ENCODE assay signal across 11 cellular contexts in genomic region chr1:225691377-225691776, GRCh38. TPM values are rescaled to one million over a fixed set of nuclear protein-coding genes. Genes with fewer than 3 reads are reported as not detected.
DNase-seq lines count a peak whose midpoint lies in the region; ATAC-seq and TF ChIP-seq lines count a peak whose summit lies in the region.
"Had no signal": no experiment of that assay in that cellular context is flagged by ENCODE, and none has a peak within 500 bp of the region (broad histone marks: within the 10 kb centered on the region; RNA-seq: fewer than 3 reads in every experiment).

No MANE protein-coding gene starts in this region.

- H3K36me3 ChIP-seq in psoas muscle (ENCODE audit: insufficient read depth in 1 of 2, low read depth in 1 of 2), result no peaks in the 10 kb centered on the region
- H3K36me3 ChIP-seq: spleen had no signal

- no peaks in the 10 kb centered on the region for H3K27me3 ChIP-seq in psoas muscle (ENCODE audit: insufficient read depth in 3 of 3, low read length in 2 of 3)
- H3K27me3 ChIP-seq: spleen had no signal

- 17 to 27% (median 22%) methylated on average over 2 of the region's 2 CpGs for WGBS in psoas muscle, 3 donors

- no peaks in the 10 kb centered on the region for H3K9me3 ChIP-seq in psoas muscle
- H3K9me3 ChIP-seq: spleen had no signal

- ATAC-seq in psoas muscle, result peak; percentile 59 to 85 (median 73)

- peaks cover 21% of the 10 kb centered on the region for H3K4me1 ChIP-seq in psoas muscle

- intact Hi-C loops in psoas muscle (cut with DNase I), result no loop called here

- POLR2A ChIA-PET in GM10248 (lab: Yijun Ruan, JAX), result no interaction called here

- DNase-seq in Daoy (ENCODE audit: low read depth), result peak; percentile 72
- peak; percentile 81 for DNase-seq in NCI-H774 (lab: John Stamatoyannopoulos, UW)
- peak; percentile 37 for DNase-seq in fibroblast of mammary gland (ENCODE audit: low read depth)
- no peak for DNase-seq in psoas muscle
- DNase-seq in GM10248 (ENCODE audit: extremely low spot score), result no peak
- DNase-seq in NCI-H1105 (lab: John Stamatoyannopoulos, UW), result no peak
- DNase-seq in epidermal melanocyte (ENCODE audit: insufficient read length, low spot score), result no peak
- DNase-seq in NCI-H1436 treated with DMSO at 0.1 percent for 48 hours (lab: John Stamatoyannopoulos, UW), result no peak
- DNase-seq: activated naive CD4-positive, alpha-beta T cell treated with anti-CD3 and anti-CD28 coated beads, Interleukin-2, amount 50 U/mL, for 16 hours; NCI-H446; spleen had no signal

- H3K27ac ChIP-seq in psoas muscle, result peak overlapping the region; percentile 56

- TF ChIP-seq CTCF in fibroblast of mammary gland (conservative IDR thresholded peaks at IDR 0.05; ENCODE audit: control insufficient read depth, insufficient read depth, low read depth, low read length) (no peak), psoas muscle (IDR thresholded peaks at IDR 0.05) (no peak), GM10248 (IDR thresholded peaks at IDR 0.05; ENCODE audit: control extremely low read depth, extremely low read depth, low read depth, missing control alignments) (no peak)

- H3K4me3 ChIP-seq in fibroblast of mammary gland (ENCODE audit: control insufficient read depth, low read depth, low read length) (no peak overlapping the region), psoas muscle (no peak overlapping the region)
- H3K4me3 ChIP-seq: spleen had no signal

- CTCF ChIA-PET in GM10248 (lab: Yijun Ruan, JAX), result interaction anchor here (3.2 kb wide), 1 partner anchor 28 kb away, joined by 7 read pairs; no protein-coding TSS in a partner anchor

RNA-seq across cellular contexts. Expression of gene ENAH, which starts 38.5 kb away (rescaled TPM):
- total RNA-seq in Daoy (2014; rRNA removed; shearing (Covaris generic)), result 108 and 149 TPM in 2 replicates
- 100 to 1,000 TPM; 119 to 262 (median 177) TPM for total RNA-seq in psoas muscle
- 10 to 100 TPM; 17.1 to 76.4 (median 38.8) TPM for polyA plus RNA-seq in psoas muscle

Comparison
In these comparisons a context has a peak if more than half of its experiments do, and no peak if none do; other contexts are left out.
1. DNase-seq: peak in Daoy (single experiment), NCI-H774 (single experiment) and fibroblast of mammary gland (single experiment); none in psoas muscle (0 of 2), GM10248 (single experiment), NCI-H1105 (single experiment), epidermal melanocyte (single experiment) and NCI-H1436 treated with DMSO at 0.1 percent for 48 hours (single experiment).